Comparison of ENCODE assay signal across 11 cellular contexts in the genomic region with DNA sequence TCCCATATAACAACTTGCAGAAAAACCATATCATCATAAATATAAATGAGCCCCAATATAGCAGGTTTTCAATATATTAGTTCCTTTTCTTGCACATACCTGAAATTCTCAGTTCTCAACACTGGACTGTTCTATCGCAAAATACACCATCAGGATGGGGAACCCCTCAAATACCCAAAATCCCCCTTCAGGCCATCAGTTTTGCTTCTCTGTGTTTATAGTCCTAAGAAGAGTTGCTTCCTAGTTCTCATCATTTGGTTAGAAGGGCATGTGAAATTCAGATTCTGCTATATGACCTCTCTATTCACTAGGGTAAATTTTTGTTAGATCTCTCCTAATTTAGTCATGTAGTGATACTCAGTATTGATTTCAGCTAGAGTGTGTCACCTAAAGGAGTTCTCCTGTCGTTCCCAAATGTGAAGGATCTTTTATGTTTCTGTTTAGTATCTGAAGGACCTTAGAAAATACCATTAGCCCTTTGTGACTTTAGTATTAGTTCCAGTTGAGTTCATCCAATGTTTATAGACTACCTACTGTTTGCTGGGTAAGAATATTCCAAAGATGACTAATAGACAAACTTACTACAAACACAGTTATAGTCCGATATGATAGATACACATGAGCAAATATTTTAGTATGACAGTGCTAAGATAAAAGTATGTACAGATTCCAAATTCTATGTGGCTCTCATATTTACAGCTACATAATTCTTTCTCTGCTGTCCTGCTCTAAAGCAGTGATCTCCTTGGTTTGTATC.
DNase-seq lines count a peak whose midpoint lies in the region; ATAC-seq, FAIRE-seq and TF ChIP-seq lines count a peak whose summit lies in the region.
"Had no signal": no experiment of that assay in that cellular context is flagged by ENCODE, and none has a peak within 500 bp of the region (broad histone marks: within the 10 kb centered on the region; RNA-seq: fewer than 3 reads in every experiment).

No MANE protein-coding gene starts in this region.

- H3F3A ChIP-seq in PC-3 (ENCODE audit: low read length, unreplicated experiment): no peaks in the 10 kb centered on the region

- ATAC-seq in A549 (no peak), GM18520 (IDR thresholded peaks at IDR 0.05; ENCODE audit: unreplicated experiment) (peak; percentile 64), PC-3 (peak; percentile 97)

- H3K9me3 ChIP-seq in A549: no peaks in the 10 kb centered on the region
- H3K9me3 ChIP-seq in PC-3 (ENCODE audit: low read length): no peaks in the 10 kb centered on the region

- no peak for TF ChIP-seq CTCF in A549 (IDR thresholded peaks at IDR 0.05)
- no peak for TF ChIP-seq CTCF in PC-3 (conservative IDR thresholded peaks at IDR 0.05; ENCODE audit: low read depth, low read length)

- no peaks in the 10 kb centered on the region for H3K9me2 ChIP-seq in PC-3 (replicated peaks; ENCODE audit: low read length)

- H3K4me1 ChIP-seq in A549: peaks cover 7% of the 10 kb centered on the region; the same call in 1 of the 3 replicates
- peaks cover 19% of the 10 kb centered on the region for H3K4me1 ChIP-seq in PC-3 (ENCODE audit: insufficient read depth, low read length)

- intact Hi-C loops in PC-3 (cut with micrococcal nuclease): loop anchor here (1.0 to 5.0 kb wide), 2 partner anchors 51 to 115 kb away; partner anchors contain the start of gene TTC27

- TF ChIP-seq EP300 in A549 (IDR thresholded peaks at IDR 0.05): no peak

- TF ChIP-seq POLR2A in A549 (IDR thresholded peaks at IDR 0.05; ENCODE audit: low read length): no peak
- no peak for TF ChIP-seq POLR2A in H54 (IDR thresholded peaks at IDR 0.05; ENCODE audit: low read depth, low read length)

- H3K36me3 ChIP-seq in PC-3 (ENCODE audit: low read depth, low read length): no peaks in the 10 kb centered on the region

- H3K79me2 ChIP-seq in PC-3 (ENCODE audit: low read length): no peaks in the 10 kb centered on the region

- CTCF ChIA-PET in A549 (lab: Yijun Ruan, JAX): no interaction called here
- CTCF ChIA-PET in PC-3 (lab: Charles Lee): no interaction called here

- BruUV-seq in PC-3 (replicated peaks; lab: Mats Ljungman, UMichigan): no TSS peak

- H3K27me3 ChIP-seq in PC-3 (ENCODE audit: low read length): no peaks in the 10 kb centered on the region

- POLR2A ChIA-PET in A549 (lab: Yijun Ruan, JAX) (interaction anchor here (0.5 kb wide), 1 partner anchor 29 kb away, joined by 4 read pairs; no protein-coding TSS in a partner anchor), PC-3 (lab: Charles Lee; ENCODE audit: unreplicated experiment) (interaction anchor here (0.5 kb wide), 1 partner anchor 319 kb away, joined by 3 read pairs; no protein-coding TSS in a partner anchor)

- H3K4me3 ChIP-seq in A549 (no peak overlapping the region), PC-3 (ENCODE audit: low read length) (no peak overlapping the region)
- H3K4me3 ChIP-seq: SK-N-MC had no signal

- H2AFZ ChIP-seq in PC-3 (ENCODE audit: low read length): no peak overlapping the region

- no peak overlapping the region for H3K9ac ChIP-seq in PC-3 (ENCODE audit: low read length)

- 65% methylated on average over 3 of the region's 3 CpGs for WGBS in A549 (ENCODE audit: missing lambda C conversion rate)

- no peak overlapping the region for H3K4me2 ChIP-seq in A549
- peak overlapping the region; percentile 52 for H3K4me2 ChIP-seq in PC-3 (ENCODE audit: low read length)

- peak; percentile 84 for FAIRE-seq in A549 (lab: Jason Lieb, UNC)
- FAIRE-seq in H54 (lab: Jason Lieb, UNC): peak; percentile 11

- DNase-seq in A549 (ENCODE audit: low read depth in 1 of 2, low spot score in 1 of 2) (no peak), H54 (ENCODE audit: insufficient read length, low spot score) (no peak), PC-3 (peak; percentile 77), germinal center (ENCODE audit: low spot score) (no peak), ecto neural progenitor cell (ENCODE audit: low spot score) (no peak), DMS53 treated with DMSO at 0.1 percent for 48 hours (lab: John Stamatoyannopoulos, UW; ENCODE audit: unreplicated experiment) (no peak), 8988T (no peak)
- DNase-seq: activated naive CD4-positive, alpha-beta T cell treated with anti-CD3 and anti-CD28 coated beads, Interleukin-2, amount 50 U/mL, for 16 hours; NCI-H2227 treated with DMSO at 0.1 percent for 48 hours had no signal

- no peak overlapping the region for H3K27ac ChIP-seq in A549
- H3K27ac ChIP-seq in PC-3 (ENCODE audit: low read length): peak overlapping the region; percentile 33
- H3K27ac ChIP-seq: SK-N-MC had no signal

- no peaks in the 10 kb centered on the region for H4K20me1 ChIP-seq in PC-3 (ENCODE audit: low read length)

- TF ChIP-seq RAD21 in A549 (conservative IDR thresholded peaks at IDR 0.05 in 1 of 2, IDR thresholded peaks at IDR 0.05 in 1 of 2): no peak

TF ChIP-seq in A549, 52 proteins besides CTCF, POLR2A, EP300 and RAD21:
- TF ChIP-seq POLR2AphosphoS2 (conservative IDR thresholded peaks at IDR 0.05; ENCODE audit: low read length) (no peak), HDAC2 (IDR thresholded peaks at IDR 0.05) (no peak), SREBF2 (IDR thresholded peaks at IDR 0.05) (no peak), TFCP2L1 (CRISPR knock-in tag; IDR thresholded peaks at IDR 0.05) (no peak), RARB (CRISPR knock-in tag; IDR thresholded peaks at IDR 0.05) (no peak), CHD2 (IDR thresholded peaks at IDR 0.05; ENCODE audit: low read length, partially characterized antibody) (no peak), HEYL (CRISPR knock-in tag; IDR thresholded peaks at IDR 0.05) (no peak), JUN (IDR thresholded peaks at IDR 0.05) (no peak), KDM1A (IDR thresholded peaks at IDR 0.05; ENCODE audit: low read depth) (no peak), EHF (CRISPR knock-in tag; IDR thresholded peaks at IDR 0.05) (no peak), ZSCAN20 (CRISPR knock-in tag; IDR thresholded peaks at IDR 0.05) (no peak), CEBPB (IDR thresholded peaks at IDR 0.05) (no peak), BCL3 (IDR thresholded peaks at IDR 0.05) (no peak), RCOR1 (IDR thresholded peaks at IDR 0.05; ENCODE audit: low read depth, low read length) (no peak), ZNF302 (CRISPR knock-in tag; IDR thresholded peaks at IDR 0.05) (no peak), HOXB5 (CRISPR knock-in tag; IDR thresholded peaks at IDR 0.05) (no peak), NFE2L2 (conservative IDR thresholded peaks at IDR 0.05; ENCODE audit: low read length) (no peak)
- TF ChIP-seq, protein P1, sequence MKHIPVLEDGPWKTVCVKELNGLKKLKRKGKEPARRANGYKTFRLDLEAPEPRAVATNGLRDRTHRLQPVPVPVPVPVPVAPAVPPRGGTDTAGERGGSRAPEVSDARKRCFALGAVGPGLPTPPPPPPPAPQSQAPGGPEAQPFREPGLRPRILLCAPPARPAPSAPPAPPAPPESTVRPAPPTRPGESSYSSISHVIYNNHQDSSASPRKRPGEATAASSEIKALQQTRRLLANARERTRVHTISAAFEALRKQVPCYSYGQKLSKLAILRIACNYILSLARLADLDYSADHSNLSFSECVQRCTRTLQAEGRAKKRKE (CRISPR knock-in tag; IDR thresholded peaks at IDR 0.05; ENCODE audit: low read depth): no peak
- TF ChIP-seq, protein P2, sequence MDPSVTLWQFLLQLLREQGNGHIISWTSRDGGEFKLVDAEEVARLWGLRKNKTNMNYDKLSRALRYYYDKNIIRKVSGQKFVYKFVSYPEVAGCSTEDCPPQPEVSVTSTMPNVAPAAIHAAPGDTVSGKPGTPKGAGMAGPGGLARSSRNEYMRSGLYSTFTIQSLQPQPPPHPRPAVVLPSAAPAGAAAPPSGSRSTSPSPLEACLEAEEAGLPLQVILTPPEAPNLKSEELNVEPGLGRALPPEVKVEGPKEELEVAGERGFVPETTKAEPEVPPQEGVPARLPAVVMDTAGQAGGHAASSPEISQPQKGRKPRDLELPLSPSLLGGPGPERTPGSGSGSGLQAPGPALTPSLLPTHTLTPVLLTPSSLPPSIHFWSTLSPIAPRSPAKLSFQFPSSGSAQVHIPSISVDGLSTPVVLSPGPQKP (IDR thresholded peaks at IDR 0.05; ENCODE audit: low read depth, low read length): no peak
- TF ChIP-seq, protein P3, sequence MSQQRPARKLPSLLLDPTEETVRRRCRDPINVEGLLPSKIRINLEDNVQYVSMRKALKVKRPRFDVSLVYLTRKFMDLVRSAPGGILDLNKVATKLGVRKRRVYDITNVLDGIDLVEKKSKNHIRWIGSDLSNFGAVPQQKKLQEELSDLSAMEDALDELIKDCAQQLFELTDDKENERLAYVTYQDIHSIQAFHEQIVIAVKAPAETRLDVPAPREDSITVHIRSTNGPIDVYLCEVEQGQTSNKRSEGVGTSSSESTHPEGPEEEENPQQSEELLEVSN (IDR thresholded peaks at IDR 0.05; ENCODE audit: borderline replicate concordance, low read depth): no peak

Comparison
In these comparisons a context has a peak if more than half of its experiments do, and no peak if none do; other contexts are left out.
1. ATAC-seq: peak in GM18520 (single experiment) and PC-3 (single experiment); none in A549 (0 of 2).